ENCODE assay signal across 1 cellular context in genomic region chr21:33761104-33762036, GRCh38.
TF ChIP-seq lines count a peak whose summit lies in the region.

No MANE protein-coding gene starts in this region.

TF ChIP-seq in HEK293, 187 proteins besides CTCF, POLR2A, EP300 and RAD21 (continued from another document and continues in another):
- TF ChIP-seq KLF17 (tag by site-specific recombination; IDR thresholded peaks at IDR 0.05) (peak; percentile 54), MZF1 (tag by site-specific recombination; IDR thresholded peaks at IDR 0.05; ENCODE audit: borderline replicate concordance) (no peak; the same call in 1 of the 2 replicates), SALL2 (tag by site-specific recombination; IDR thresholded peaks at IDR 0.05; ENCODE audit: borderline replicate concordance) (no peak), ZNF18 (tag by site-specific recombination; IDR thresholded peaks at IDR 0.05) (no peak), KLF16 (tag by site-specific recombination; IDR thresholded peaks at IDR 0.05) (no peak; the same call in 1 of the 2 replicates), FEZF1 (tag by site-specific recombination; IDR thresholded peaks at IDR 0.05) (peak; percentile 90), ZFP69B (tag by site-specific recombination; IDR thresholded peaks at IDR 0.05) (no peak; the same call in 1 of the 2 replicates), ZNF2 (tag by site-specific recombination; IDR thresholded peaks at IDR 0.05) (no peak), ZNF529 (tag by site-specific recombination; IDR thresholded peaks at IDR 0.05; ENCODE audit: insufficient replicate concordance) (no peak), ZNF302 (tag by site-specific recombination; IDR thresholded peaks at IDR 0.05; ENCODE audit: low read depth) (no peak), ZNF211 (tag by site-specific recombination; IDR thresholded peaks at IDR 0.05; ENCODE audit: low read depth) (no peak), ZSCAN23 (tag by site-specific recombination; IDR thresholded peaks at IDR 0.05) (peak; percentile 83), TSHZ1 (tag by site-specific recombination; IDR thresholded peaks at IDR 0.05; ENCODE audit: borderline replicate concordance) (peak; percentile 82; the same call in 1 of the 2 replicates), GLIS1 (tag by site-specific recombination; IDR thresholded peaks at IDR 0.05) (peak; percentile 60), SCRT1 (tag by site-specific recombination; IDR thresholded peaks at IDR 0.05; ENCODE audit: borderline replicate concordance) (no peak), HOXD13 (CRISPR knock-in tag; IDR thresholded peaks at IDR 0.05; ENCODE audit: borderline replicate concordance) (peak; percentile 35; the same call in 1 of the 2 replicates), ZNF37A (tag by site-specific recombination; IDR thresholded peaks at IDR 0.05) (no peak), ZNF561 (tag by site-specific recombination; IDR thresholded peaks at IDR 0.05; ENCODE audit: borderline replicate concordance) (0 out of 2 replicates have a peak, but pooled peaks have one; percentile 74), REPIN1 (tag by site-specific recombination; IDR thresholded peaks at IDR 0.05; ENCODE audit: low read depth) (no peak), ZSCAN5A (tag by site-specific recombination; IDR thresholded peaks at IDR 0.05) (peak; percentile 63; the same call in 1 of the 2 replicates), ZNF280C (tag by site-specific recombination; IDR thresholded peaks at IDR 0.05) (no peak), ZSCAN16 (tag by site-specific recombination; IDR thresholded peaks at IDR 0.05) (no peak), BCL6B (tag by site-specific recombination; IDR thresholded peaks at IDR 0.05) (no peak), ELK4 (IDR thresholded peaks at IDR 0.05; ENCODE audit: borderline replicate concordance, low read depth, low read length) (no peak), ZNF214 (tag by site-specific recombination; IDR thresholded peaks at IDR 0.05; ENCODE audit: borderline replicate concordance) (no peak), ZNF544 (tag by site-specific recombination; IDR thresholded peaks at IDR 0.05) (no peak), ZNF433 (tag by site-specific recombination; IDR thresholded peaks at IDR 0.05; ENCODE audit: low read depth) (no peak), ZNF747 (tag by site-specific recombination; IDR thresholded peaks at IDR 0.05) (no peak), ZNF416 (tag by site-specific recombination; IDR thresholded peaks at IDR 0.05) (no peak), ZNF391 (tag by site-specific recombination; IDR thresholded peaks at IDR 0.05; ENCODE audit: borderline replicate concordance, low read depth) (0 out of 2 replicates have a peak, but pooled peaks have one; percentile 23), ZNF426 (tag by site-specific recombination; IDR thresholded peaks at IDR 0.05) (no peak), ZNF76 (tag by site-specific recombination; IDR thresholded peaks at IDR 0.05; ENCODE audit: borderline replicate concordance, low read depth) (peak; percentile 20; the same call in 1 of the 2 replicates), BCL11A (tag by site-specific recombination; IDR thresholded peaks at IDR 0.05; ENCODE audit: low read depth) (peak; percentile 89), ZFP3 (tag by site-specific recombination; IDR thresholded peaks at IDR 0.05; ENCODE audit: low read depth) (no peak), TCF7L2 (IDR thresholded peaks at IDR 0.05; ENCODE audit: borderline replicate concordance, low read depth, low read length) (no peak), ZNF521 (tag by site-specific recombination; IDR thresholded peaks at IDR 0.05) (no peak), PRDM4 (tag by site-specific recombination; IDR thresholded peaks at IDR 0.05) (0 out of 2 replicates have a peak, but pooled peaks have one; percentile 14), ZNF571 (tag by site-specific recombination; IDR thresholded peaks at IDR 0.05) (no peak), ZNF677 (tag by site-specific recombination; IDR thresholded peaks at IDR 0.05) (no peak), ZNF658 (tag by site-specific recombination; IDR thresholded peaks at IDR 0.05) (no peak), ZFP37 (tag by site-specific recombination; IDR thresholded peaks at IDR 0.05) (no peak), ZNF366 (tag by site-specific recombination; conservative IDR thresholded peaks at IDR 0.05) (peak; percentile 85), BCL11B (tag by site-specific recombination; IDR thresholded peaks at IDR 0.05; ENCODE audit: low read depth) (no peak), ZNF624 (tag by site-specific recombination; IDR thresholded peaks at IDR 0.05) (no peak), REST (tag by site-specific recombination; IDR thresholded peaks at IDR 0.05) (no peak), SCRT2 (tag by site-specific recombination; IDR thresholded peaks at IDR 0.05) (no peak), MEIS1 (CRISPR knock-in tag; IDR thresholded peaks at IDR 0.05; ENCODE audit: borderline replicate concordance) (no peak)
